Comparison of ENCODE assay signal across 8 cellular contexts in genomic region chr11:45233121-45233803, GRCh38. TPM values are rescaled to one million over a fixed set of nuclear protein-coding genes. Genes with fewer than 3 reads are reported as not detected.
DNase-seq lines count a peak whose midpoint lies in the region; ATAC-seq, FAIRE-seq and TF ChIP-seq lines count a peak whose summit lies in the region.

No MANE protein-coding gene starts in this region.

- in situ Hi-C loops in gastrocnemius medialis (cut with MboI; ENCODE audit: low sequenced_read_pairs in 4 of 4) = loop anchor here in 1 of 4 donors (10.0 kb wide), 1 partner anchor 118 kb away; no protein-coding TSS in a partner anchor

- H3K27ac Mint-ChIP-seq in activated naive CD8-positive, alpha-beta T cell treated with anti-CD3 and anti-CD28 coated beads, Interleukin-2, amount 50 U/mL, for 24 hours = no peak overlapping the region

- H3K27me3 Mint-ChIP-seq in activated naive CD8-positive, alpha-beta T cell treated with anti-CD3 and anti-CD28 coated beads, Interleukin-2, amount 50 U/mL, for 24 hours = peaks cover 12% of the 10 kb centered on the region

- H3K27me3 ChIP-seq in right atrium auricular region = no peaks in the 10 kb centered on the region
- peaks cover 0 to 6% (median 0%) of the 10 kb centered on the region in 3 donors for H3K27me3 ChIP-seq in gastrocnemius medialis

- no peaks in the 10 kb centered on the region for H3K4me1 Mint-ChIP-seq in activated naive CD8-positive, alpha-beta T cell treated with anti-CD3 and anti-CD28 coated beads, Interleukin-2, amount 50 U/mL, for 24 hours

- no peak for TF ChIP-seq POLR2A in gastrocnemius medialis (IDR thresholded peaks at IDR 0.05)

- H3K9me3 Mint-ChIP-seq in activated naive CD8-positive, alpha-beta T cell treated with anti-CD3 and anti-CD28 coated beads, Interleukin-2, amount 50 U/mL, for 24 hours = no peaks in the 10 kb centered on the region

- H3K4me1 ChIP-seq in right atrium auricular region (no peaks in the 10 kb centered on the region), gastrocnemius medialis (no peaks in the 10 kb centered on the region)

- peak; percentile 65 for ATAC-seq in activated naive CD8-positive, alpha-beta T cell treated with anti-CD3 and anti-CD28 coated beads, Interleukin-2, amount 50 U/mL, for 24 hours
- ATAC-seq in gastrocnemius medialis = peak; percentile 79 to 87
- ATAC-seq in HG03442 (IDR thresholded peaks at IDR 0.05; ENCODE audit: unreplicated experiment) = no peak

- DNase-seq in AG08395 (ENCODE audit: low spot score) (peak; percentile 90), GM18507 (ENCODE audit: extremely low spot score, insufficient read length, low read depth) (peak; percentile 64), HuH-7.5 (ENCODE audit: low spot score) (peak; percentile 81), SW 1271 (lab: John Stamatoyannopoulos, UW) (peak; percentile 31 to 50), right atrium auricular region (ENCODE audit: low spot score) (peak; percentile 66), gastrocnemius medialis (peak; percentile 15 to 56)
- peak; percentile 69 for DNase-seq in activated naive CD8-positive, alpha-beta T cell treated with anti-CD3 and anti-CD28 coated beads, Interleukin-2, amount 50 U/mL, for 24 hours

- no peaks in the 10 kb centered on the region for H3K36me3 Mint-ChIP-seq in activated naive CD8-positive, alpha-beta T cell treated with anti-CD3 and anti-CD28 coated beads, Interleukin-2, amount 50 U/mL, for 24 hours (ENCODE audit: low read depth)

- no peak overlapping the region for H3K4me3 Mint-ChIP-seq in activated naive CD8-positive, alpha-beta T cell treated with anti-CD3 and anti-CD28 coated beads, Interleukin-2, amount 50 U/mL, for 24 hours

- H3K36me3 ChIP-seq in right atrium auricular region (no peaks in the 10 kb centered on the region), gastrocnemius medialis (no peaks in the 10 kb centered on the region)

- TF ChIP-seq CTCF in right atrium auricular region (IDR thresholded peaks at IDR 0.05) (peak; percentile 77 to 91), gastrocnemius medialis (IDR thresholded peaks at IDR 0.05 in 4 of 5, conservative IDR thresholded peaks at IDR 0.05 in 1 of 5) (peak; percentile 55 to 89 (median 77))

- FAIRE-seq in GM18507 (lab: Jason Lieb, UNC) = peak; percentile 69

- H3K4me3 ChIP-seq in right atrium auricular region (no peak overlapping the region), gastrocnemius medialis (no peak overlapping the region)

- intact Hi-C loops in gastrocnemius medialis (cut with DNase I; ENCODE audit: low total_unique reads) = loop anchor here (1.0 to 2.0 kb wide), 2 partner anchors 50 to 123 kb away; no protein-coding TSS in a partner anchor

- H3K27ac ChIP-seq in right atrium auricular region = no peak overlapping the region
- H3K27ac ChIP-seq in gastrocnemius medialis = no peak overlapping the region

- no peaks in the 10 kb centered on the region for H3K9me3 ChIP-seq in right atrium auricular region
- H3K9me3 ChIP-seq in gastrocnemius medialis = no peaks in the 10 kb centered on the region

RNA-seq across cellular contexts. Expression of gene SYT13, which starts 52.9 kb away (rescaled TPM):
- total RNA-seq in right atrium auricular region = 10 to 100 TPM in 1 of 2 donors, 1 to 10 TPM in 1; 9.9 to 11.4 TPM
- total RNA-seq in gastrocnemius medialis = under 1 TPM in 1 of 4 donors, not detected in 3; 0.15 TPM

Comparison
In these comparisons a context has a peak if more than half of its experiments do, and no peak if none do; other contexts are left out.
1. DNase-seq: peak in every context shown above with its lines; median percentile 90 in AG08395; 81 in HuH-7.5; 69 in activated naive CD8-positive, alpha-beta T cell treated with anti-CD3 and anti-CD28 coated beads, Interleukin-2, amount 50 U/mL, for 24 hours; 66 in right atrium auricular region; 64 in GM18507; 40 in SW 1271; 36 in gastrocnemius medialis.
2. RNA of gene SYT13, which starts 52.9 kb away (total RNA-seq): 9.9 to 11.4 TPM in right atrium auricular region; 0.15 TPM in gastrocnemius medialis; every median in the first group is over 4 times any median in the second.